In the genomic region with DNA sequence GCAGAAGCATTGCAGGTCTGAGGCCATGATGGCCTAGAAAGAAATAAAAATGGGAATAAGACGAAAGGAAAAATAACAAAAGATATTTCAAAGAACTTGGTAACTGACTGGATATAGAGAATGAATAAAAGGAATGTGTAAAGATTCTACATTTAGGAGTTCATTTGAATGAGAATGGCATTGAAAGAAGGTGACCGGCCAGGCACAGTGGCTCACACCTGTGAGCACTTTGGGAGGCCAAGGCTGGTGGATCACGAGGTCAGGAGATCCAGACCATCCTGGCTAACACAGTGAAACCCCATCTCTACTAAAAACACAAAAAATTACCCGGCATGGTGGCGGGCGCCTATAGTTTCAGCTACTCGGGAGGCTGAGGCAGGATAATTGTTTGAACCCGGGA, we compare ENCODE assay signal across 1 cellular context.
TF ChIP-seq lines count a peak whose summit lies in the region.

No MANE protein-coding gene starts in this region.

TF ChIP-seq in GM23338, 12 proteins besides CTCF, POLR2A, EP300 and RAD21 (continued from another document):
- TF ChIP-seq STAT1 (IDR thresholded peaks at IDR 0.05; ENCODE audit: unreplicated experiment) = no peak
- no peak for TF ChIP-seq ZNF331 (CRISPR knock-in tag; IDR thresholded peaks at IDR 0.05; ENCODE audit: low read depth)
